25 cellular contexts compared by ENCODE assay signal in genomic region chr2:176164184-176164802, GRCh38. TPM values are rescaled to one million over a fixed set of nuclear protein-coding genes. Genes with fewer than 3 reads are reported as not detected.
DNase-seq lines count a peak whose midpoint lies in the region; ATAC-seq and TF ChIP-seq lines count a peak whose summit lies in the region.
"Had no signal": no experiment of that assay in that cellular context is flagged by ENCODE, and none has a peak within 500 bp of the region (broad histone marks: within the 10 kb centered on the region; RNA-seq: fewer than 3 reads in every experiment).

No MANE protein-coding gene starts in this region.

- H3K9me3 ChIP-seq in neuron (ENCODE audit: low read length), result peaks cover 12% of the 10 kb centered on the region
- H3K9me3 ChIP-seq: BE2C, Caco-2, upper lobe of right lung had no signal

- H3K36me3 Mint-ChIP-seq in activated CD4-positive, alpha-beta T cell treated with anti-CD3 and anti-CD28 coated beads, Interleukin-2, amount 10 ng/mL, durations not matched to agents 24 days and 14 days (ENCODE audit: low read depth), result peaks cover 5% of the 10 kb centered on the region
- H3K36me3 Mint-ChIP-seq in IgD-negative memory B cell, result no peaks in the 10 kb centered on the region

- intact Hi-C loops in activated CD4-positive, alpha-beta T cell treated with anti-CD3 and anti-CD28 coated beads, Interleukin-2, amount 10 ng/mL, durations not matched to agents 24 days and 14 days (cut with micrococcal nuclease), result loop anchor here (5.0 kb wide), 2 partner anchors 37 to 1832 kb away; partner anchors contain the start of genes HOXD8 and SP9

- H3K27me3 ChIP-seq in neuron (ENCODE audit: insufficient read depth, low read length), result peaks cover 89% of the 10 kb centered on the region
- H3K27me3 ChIP-seq: BE2C had no signal

- peaks cover 12% of the 10 kb centered on the region for H3K9me3 Mint-ChIP-seq in activated CD4-positive, alpha-beta T cell treated with anti-CD3 and anti-CD28 coated beads, Interleukin-2, amount 10 ng/mL, durations not matched to agents 24 days and 14 days
- peaks cover 2 to 12% (median 8%) of the 10 kb centered on the region in 3 donors for H3K9me3 Mint-ChIP-seq in IgD-negative memory B cell

- H3K4me1 ChIP-seq in neuron (ENCODE audit: insufficient read depth, low read length), result no peaks in the 10 kb centered on the region
- H3K4me1 ChIP-seq: BE2C, Caco-2 had no signal

- no peak overlapping the region for H3K4me3 Mint-ChIP-seq in activated CD4-positive, alpha-beta T cell treated with anti-CD3 and anti-CD28 coated beads, Interleukin-2, amount 10 ng/mL, durations not matched to agents 24 days and 14 days
- peak overlapping the region in 2 of 4 donors; percentile 49 to 81 for H3K4me3 Mint-ChIP-seq in IgD-negative memory B cell
- H3K4me3 Mint-ChIP-seq: neural crest cell had no signal

- no peak for TF ChIP-seq CTCF in epithelial cell of proximal tubule (conservative IDR thresholded peaks at IDR 0.05; ENCODE audit: low read depth, low read length)

- peak overlapping the region; percentile 20 for H2AFZ ChIP-seq in neuron (ENCODE audit: low read depth, low read length)

- DNase-seq in activated CD4-positive, alpha-beta T cell treated with anti-CD3 and anti-CD28 coated beads, Interleukin-2, amount 10 ng/mL, durations not matched to agents 24 days and 14 days, result no peak
- DNase-seq in activated CD4-positive, alpha-beta T cell treated with anti-CD3 and anti-CD28 coated beads, Interleukin-2, amount 50 U/mL, for 1 hour, result no peak
- DNase-seq in epithelial cell of proximal tubule (ENCODE audit: low read depth), result no peak
- DNase-seq: activated CD4-positive, alpha-beta T cell treated with anti-CD3 and anti-CD28 coated beads, Interleukin-2, amount 50 U/mL, for 4 hours; BE2C; Caco-2; hypothalamus; mammary epithelial cell; MV-4-11; NCI-H1930; PC-3; SIG-M5; spleen; stimulated activated CD4-positive, alpha-beta T cell treated with anti-CD3 and anti-CD28 coated beads, Interleukin-4, amount 100 ng/mL, for 24 hours had no signal

- ATAC-seq in GM18867 (IDR thresholded peaks at IDR 0.05; ENCODE audit: unreplicated experiment) (no peak), GM21360 (IDR thresholded peaks at IDR 0.05; ENCODE audit: unreplicated experiment) (no peak), HG02763 (IDR thresholded peaks at IDR 0.05; ENCODE audit: unreplicated experiment) (no peak)
- ATAC-seq: PC-3, upper lobe of right lung had no signal

- no peaks in the 10 kb centered on the region for H3K36me3 ChIP-seq in neuron (ENCODE audit: insufficient read depth, low read length)
- H3K36me3 ChIP-seq: BE2C, cardiac muscle cell, spleen, upper lobe of right lung had no signal

- peak overlapping the region; percentile 44 for H3K27ac Mint-ChIP-seq in activated CD4-positive, alpha-beta T cell treated with anti-CD3 and anti-CD28 coated beads, Interleukin-2, amount 10 ng/mL, durations not matched to agents 24 days and 14 days
- peak overlapping the region; percentile 64 to 91 (median 76) for H3K27ac Mint-ChIP-seq in IgD-negative memory B cell

- H3K4me3 ChIP-seq in epithelial cell of proximal tubule (ENCODE audit: low read depth, low read length) (peak overlapping the region; percentile 20), neuron (ENCODE audit: low read length) (no peak overlapping the region)
- H3K4me3 ChIP-seq: cardiac muscle cell, spleen, upper lobe of right lung had no signal

- H3K4me1 Mint-ChIP-seq in activated CD4-positive, alpha-beta T cell treated with anti-CD3 and anti-CD28 coated beads, Interleukin-2, amount 10 ng/mL, durations not matched to agents 24 days and 14 days, result no peaks in the 10 kb centered on the region
- H3K4me1 Mint-ChIP-seq in IgD-negative memory B cell, result peaks cover 0 to 4% (median 2%) of the 10 kb centered on the region in 3 donors

- H3K27me3 Mint-ChIP-seq in activated CD4-positive, alpha-beta T cell treated with anti-CD3 and anti-CD28 coated beads, Interleukin-2, amount 10 ng/mL, durations not matched to agents 24 days and 14 days, result peaks cover 80% of the 10 kb centered on the region
- peaks cover 68% of the 10 kb centered on the region for H3K27me3 Mint-ChIP-seq in IgD-negative memory B cell

RNA-seq across cellular contexts. Expression of gene HOXD3, which starts 7.2 kb away (rescaled TPM):
- total RNA-seq in activated CD4-positive, alpha-beta T cell treated with anti-CD3 and anti-CD28 coated beads, Interleukin-2, amount 10 ng/mL, durations not matched to agents 24 days and 14 days, result not detected in 2 replicates
- polyA plus RNA-seq in IgD-negative memory B cell, result not detected
- total RNA-seq in epithelial cell of proximal tubule, result 8.2 and 9.4 TPM in 2 replicates
- total RNA-seq: mammary epithelial cell; pulmonary artery endothelial cell; T-helper 1 cell treated with Interleukin-12 subunit alpha and Interleukin-12 subunit beta and Interleukin-4 antibody, amounts not matched to agents 30 ng/mL and 1 ng/mL, for 36 hours had no signal
- polyA plus RNA-seq: cardiac muscle cell, keratinocyte, mammary epithelial cell had no signal

RNA-seq across cellular contexts. Expression of gene HOXD4, which starts 12.9 kb away (rescaled TPM):
- not detected in 2 replicates for total RNA-seq in activated CD4-positive, alpha-beta T cell treated with anti-CD3 and anti-CD28 coated beads, Interleukin-2, amount 10 ng/mL, durations not matched to agents 24 days and 14 days
- polyA plus RNA-seq in IgD-negative memory B cell, result not detected
- total RNA-seq in epithelial cell of proximal tubule, result 26.0 and 28.0 TPM in 2 replicates
- total RNA-seq: cardiac muscle cell; mammary epithelial cell; pulmonary artery endothelial cell; T-helper 1 cell treated with Interleukin-12 subunit alpha and Interleukin-12 subunit beta and Interleukin-4 antibody, amounts not matched to agents 30 ng/mL and 1 ng/mL, for 36 hours had no signal
- polyA plus RNA-seq: cardiac muscle cell, keratinocyte, mammary epithelial cell had no signal

RNA-seq across cellular contexts. Expression of gene HOXD1, which starts 24.2 kb away (rescaled TPM):
- total RNA-seq in activated CD4-positive, alpha-beta T cell treated with anti-CD3 and anti-CD28 coated beads, Interleukin-2, amount 10 ng/mL, durations not matched to agents 24 days and 14 days, result not detected in 2 replicates
- polyA plus RNA-seq in IgD-negative memory B cell, result not detected
- 9.3 and 10.2 TPM in 2 replicates for total RNA-seq in epithelial cell of proximal tubule
- total RNA-seq: Caco-2; cardiac muscle cell; mammary epithelial cell; neural crest cell; PC-3; T-helper 1 cell treated with Interleukin-12 subunit alpha and Interleukin-12 subunit beta and Interleukin-4 antibody, amounts not matched to agents 30 ng/mL and 1 ng/mL, for 36 hours had no signal
- polyA plus RNA-seq: cardiac muscle cell, keratinocyte, mammary epithelial cell had no signal

RNA-seq across cellular contexts. Expression of gene HOXD8, which starts 34.8 kb away (rescaled TPM):
- total RNA-seq in activated CD4-positive, alpha-beta T cell treated with anti-CD3 and anti-CD28 coated beads, Interleukin-2, amount 10 ng/mL, durations not matched to agents 24 days and 14 days, result not detected in 2 replicates
- not detected for polyA plus RNA-seq in IgD-negative memory B cell
- 18.0 and 26.5 TPM in 2 replicates for total RNA-seq in epithelial cell of proximal tubule
- total RNA-seq: Caco-2; cardiac muscle cell; neural crest cell; pulmonary artery endothelial cell; T-helper 1 cell treated with Interleukin-12 subunit alpha and Interleukin-12 subunit beta and Interleukin-4 antibody, amounts not matched to agents 30 ng/mL and 1 ng/mL, for 36 hours had no signal
- polyA plus RNA-seq: cardiac muscle cell, keratinocyte, mammary epithelial cell had no signal

RNA-seq across cellular contexts. Expression of gene HOXD9, which starts 41.8 kb away (rescaled TPM):
- total RNA-seq in activated CD4-positive, alpha-beta T cell treated with anti-CD3 and anti-CD28 coated beads, Interleukin-2, amount 10 ng/mL, durations not matched to agents 24 days and 14 days, result not detected in 2 replicates
- polyA plus RNA-seq in IgD-negative memory B cell, result not detected
- total RNA-seq in epithelial cell of proximal tubule, result 9.8 and 11.5 TPM in 2 replicates
- total RNA-seq: Caco-2; cardiac muscle cell; mammary epithelial cell; neural crest cell; PC-3; pulmonary artery endothelial cell; T-helper 1 cell treated with Interleukin-12 subunit alpha and Interleukin-12 subunit beta and Interleukin-4 antibody, amounts not matched to agents 30 ng/mL and 1 ng/mL, for 36 hours had no signal
- polyA plus RNA-seq: cardiac muscle cell, keratinocyte, mammary epithelial cell had no signal

Comparison
In these comparisons a context has a peak if more than half of its experiments do, and no peak if none do; other contexts are left out.
1. RNA of gene HOXD4, which starts 12.9 kb away (total RNA-seq): 26.0 to 28.0 TPM in epithelial cell of proximal tubule; not detected in activated CD4-positive, alpha-beta T cell treated with anti-CD3 and anti-CD28 coated beads, Interleukin-2, amount 10 ng/mL, durations not matched to agents 24 days and 14 days; every median in the first group is over 10 times any median in the second.
2. RNA of gene HOXD1, which starts 24.2 kb away (total RNA-seq): 9.3 to 10.2 TPM in epithelial cell of proximal tubule; not detected in activated CD4-positive, alpha-beta T cell treated with anti-CD3 and anti-CD28 coated beads, Interleukin-2, amount 10 ng/mL, durations not matched to agents 24 days and 14 days; every median in the first group is over 10 times any median in the second.